ENCODE assay signal across 4 cellular contexts in the genomic region with DNA sequence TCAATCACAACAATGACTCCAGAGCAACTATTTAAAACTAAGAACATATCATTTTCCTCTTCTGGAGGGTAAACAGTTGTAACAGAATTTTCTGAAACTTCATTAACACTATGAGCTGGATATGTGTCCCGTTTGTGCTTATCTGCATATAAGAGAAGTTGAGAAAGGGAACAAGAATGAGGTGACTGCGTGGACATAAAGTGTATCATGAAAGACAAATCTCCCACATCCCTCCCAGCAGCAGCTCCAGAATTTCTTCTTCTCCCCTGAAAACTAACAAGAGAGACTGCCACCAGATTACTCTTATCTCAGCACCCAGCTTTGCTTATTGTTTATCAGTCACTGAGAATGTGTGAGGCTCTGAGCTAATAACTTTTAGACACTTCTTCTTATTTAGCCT. TPM values are rescaled to one million over a fixed set of nuclear protein-coding genes. Genes with fewer than 3 reads are reported as not detected.
"Had no signal": no experiment of that assay in that cellular context is flagged by ENCODE, and none has a peak within 500 bp of the region (broad histone marks: within the 10 kb centered on the region; RNA-seq: fewer than 3 reads in every experiment).

No MANE protein-coding gene starts in this region.

RNA-seq across cellular contexts. Expression of a gene that starts 25.8 kb away (rescaled TPM):
- total RNA-seq: M059J, PC-9, RPMI7951, SJCRH30 had no signal
